Comparison of ENCODE assay signal across 31 cellular contexts in genomic region chr12:93081810-93082165, GRCh38.
DNase-seq lines count a peak whose midpoint lies in the region; ATAC-seq, FAIRE-seq and TF ChIP-seq lines count a peak whose summit lies in the region.
"Had no signal": no experiment of that assay in that cellular context is flagged by ENCODE, and none has a peak within 500 bp of the region (broad histone marks: within the 10 kb centered on the region; RNA-seq: fewer than 3 reads in every experiment).

No MANE protein-coding gene starts in this region.

- POLR2A ChIA-PET in WTC11 (lab: Charles Lee), result no interaction called here

- no peak for ATAC-seq in Right ventricle myocardium superior (ENCODE audit: poor library complexity)
- no peak for ATAC-seq in WTC11
- ATAC-seq in HG03460 (IDR thresholded peaks at IDR 0.05; ENCODE audit: unreplicated experiment), result no peak
- ATAC-seq: activated CD4-positive, alpha-beta T cell treated with anti-CD3 and anti-CD28 coated beads for 36 hours; natural killer cell had no signal

- intact Hi-C loops in Right ventricle myocardium superior (cut with DNase I) (no loop called here), thyroid gland (cut with DNase I) (no loop called here)

- H3K4me1 ChIP-seq in cardiac muscle cell (ENCODE audit: low read depth) (peaks cover 9% of the 10 kb centered on the region), keratinocyte (ENCODE audit: control insufficient read depth, extremely low read depth, insufficient read depth, low read length) (peaks cover 10% of the 10 kb centered on the region), suprapubic skin (peaks cover 3% of the 10 kb centered on the region), thyroid gland (no peaks in the 10 kb centered on the region)
- H3K4me1 ChIP-seq: SJCRH30, uterus had no signal

- peaks cover 20% of the 10 kb centered on the region for H3K9me3 Mint-ChIP-seq in WTC11
- H3K9me3 Mint-ChIP-seq in nephron progenitor cell, result peaks cover 48% of the 10 kb centered on the region
- H3K9me3 Mint-ChIP-seq: natural killer cell had no signal

- TF ChIP-seq CTCF in cardiac muscle cell (IDR thresholded peaks at IDR 0.05; ENCODE audit: low read depth, low read length) (no peak), WTC11 (IDR thresholded peaks at IDR 0.05) (no peak), keratinocyte (optimal IDR thresholded peaks at IDR 0.05 in 1 of 3, IDR thresholded peaks at IDR 0.05 in 1 of 3, conservative IDR thresholded peaks at IDR 0.05 in 1 of 3; ENCODE audit: extremely low read depth in 1 of 3, insufficient read depth in 2 of 3, low read length in 3 of 3) (no peak), suprapubic skin (IDR thresholded peaks at IDR 0.05) (no peak), thyroid gland (IDR thresholded peaks at IDR 0.05) (no peak), nephron progenitor cell (IDR thresholded peaks at IDR 0.05) (no peak)

- H2AFZ ChIP-seq in keratinocyte (ENCODE audit: control insufficient read depth, low read length), result peak overlapping the region; percentile 23

- H3K4me1 Mint-ChIP-seq in WTC11 (peaks cover 52% of the 10 kb centered on the region), nephron progenitor cell (peaks cover 22% of the 10 kb centered on the region)
- H3K4me1 Mint-ChIP-seq: activated CD4-positive, alpha-beta T cell treated with anti-CD3 and anti-CD28 coated beads for 36 hours; activated naive CD4-positive, alpha-beta T cell treated with anti-CD3 and anti-CD28 coated beads, Interleukin-2, amount 50 U/mL, for 24 hours; natural killer cell had no signal

- CTCF ChIA-PET in WTC11 (lab: Charles Lee), result interaction anchor here (0.9 kb wide), 1 partner anchor 1020 kb away, joined by 3 read pairs; no protein-coding TSS in a partner anchor

- no peak overlapping the region for H3K4me2 ChIP-seq in keratinocyte (ENCODE audit: control insufficient read depth, extremely low read depth, insufficient read depth, low read depth, low read length)

- DNase-seq in cardiac muscle cell (ENCODE audit: low read depth in 1 of 2, low spot score in 1 of 2) (no peak), Right ventricle myocardium superior (no peak), WTC11 (ENCODE audit: low spot score) (no peak), keratinocyte (ENCODE audit: low read depth, low spot score) (no peak), suprapubic skin (ENCODE audit: low spot score in 2 of 2) (no peak), thyroid gland (no peak), nephron progenitor cell (no peak)
- DNase-seq: 8988T; activated CD4-positive, alpha-beta T cell treated with anti-CD3 and anti-CD28 coated beads for 36 hours; amniotic stem cell; brain microvascular endothelial cell; C1 segment of cervical spinal cord; Calu3; DMS79; GDM1; glutamatergic neuron; Kasumi-1; natural killer cell; NCI-H1436 treated with DMSO at 0.1 percent for 48 hours; NCI-H748 treated with DMSO at 0.1 percent for 48 hours; SJCRH30; stimulated activated naive CD4-positive, alpha-beta T cell treated with Interleukin-2 at 50 U/mL for 16 hours; T-helper 9 cell; uterus had no signal

- no peaks in the 10 kb centered on the region for H3K36me3 ChIP-seq in cardiac muscle cell
- H3K36me3 ChIP-seq in keratinocyte (ENCODE audit: control insufficient read depth in 2 of 2, extremely low read depth in 1 of 2, insufficient read depth in 2 of 2, low read length in 2 of 2), result no peaks in the 10 kb centered on the region
- H3K36me3 ChIP-seq in suprapubic skin, result no peaks in the 10 kb centered on the region
- no peaks in the 10 kb centered on the region for H3K36me3 ChIP-seq in thyroid gland
- H3K36me3 ChIP-seq: brain microvascular endothelial cell, SJCRH30, uterus had no signal

- no peaks in the 10 kb centered on the region for H3K9me1 ChIP-seq in keratinocyte (ENCODE audit: control insufficient read depth, extremely low read depth, insufficient read depth, low read length)

- H3K4me3 ChIP-seq in cardiac muscle cell, result no peak overlapping the region
- no peak overlapping the region for H3K4me3 ChIP-seq in keratinocyte (ENCODE audit: control insufficient read depth in 2 of 3, extremely low read depth in 1 of 3, insufficient read depth in 2 of 3, low read depth in 1 of 3, low read length in 3 of 3)
- H3K4me3 ChIP-seq in suprapubic skin, result no peak overlapping the region
- no peak overlapping the region for H3K4me3 ChIP-seq in thyroid gland (replicated peaks in 1 of 3)
- H3K4me3 ChIP-seq: SJCRH30, skin epidermis, uterus had no signal

- no peaks in the 10 kb centered on the region for H4K20me1 ChIP-seq in keratinocyte (ENCODE audit: control insufficient read depth, extremely low read depth, insufficient read depth, low read length)

- H3K36me3 Mint-ChIP-seq in WTC11 (peaks cover 17% of the 10 kb centered on the region), nephron progenitor cell (ENCODE audit: low read depth) (peaks cover 19% of the 10 kb centered on the region)
- H3K36me3 Mint-ChIP-seq: activated naive CD4-positive, alpha-beta T cell treated with anti-CD3 and anti-CD28 coated beads, Interleukin-2, amount 50 U/mL, for 24 hours; natural killer cell had no signal

- 68% methylated on average over 4 of the region's 4 CpGs for WGBS in suprapubic skin
- 93 to 95% methylated on average over 4 of the region's 4 CpGs for WGBS in thyroid gland, 2 donors

- no peaks in the 10 kb centered on the region for H3K9me3 ChIP-seq in cardiac muscle cell (ENCODE audit: low read depth)
- no peaks in the 10 kb centered on the region for H3K9me3 ChIP-seq in keratinocyte (ENCODE audit: control insufficient read depth, low read depth, low read length)
- H3K9me3 ChIP-seq in suprapubic skin, result no peaks in the 10 kb centered on the region
- no peaks in the 10 kb centered on the region for H3K9me3 ChIP-seq in thyroid gland
- H3K9me3 ChIP-seq: SJCRH30, uterus had no signal

- no peaks in the 10 kb centered on the region for H3K27me3 ChIP-seq in cardiac muscle cell
- H3K27me3 ChIP-seq in keratinocyte (ENCODE audit: control insufficient read depth, extremely low read depth, insufficient read depth, low read length), result no peaks in the 10 kb centered on the region
- no peaks in the 10 kb centered on the region for H3K27me3 ChIP-seq in suprapubic skin
- H3K27me3 ChIP-seq in thyroid gland, result no peaks in the 10 kb centered on the region
- H3K27me3 ChIP-seq: brain microvascular endothelial cell, SJCRH30, uterus had no signal

- no peak overlapping the region for H3K9ac ChIP-seq in keratinocyte (ENCODE audit: control insufficient read depth, extremely low read depth, insufficient read depth, low read length)

- H3K27ac ChIP-seq in cardiac muscle cell (peak overlapping the region; percentile 24), keratinocyte (ENCODE audit: control insufficient read depth, insufficient read depth, low read length) (no peak overlapping the region), suprapubic skin (peak overlapping the region; percentile 51), thyroid gland (no peak overlapping the region)
- H3K27ac ChIP-seq: SJCRH30, uterus had no signal

- TF ChIP-seq POLR2A in suprapubic skin (IDR thresholded peaks at IDR 0.05) (no peak), thyroid gland (IDR thresholded peaks at IDR 0.05) (no peak)

- H3K27me3 Mint-ChIP-seq in WTC11 (ENCODE audit: low read depth) (peaks cover 11% of the 10 kb centered on the region), nephron progenitor cell (ENCODE audit: low read depth, poor library complexity) (no peaks in the 10 kb centered on the region)
- H3K27me3 Mint-ChIP-seq: activated CD4-positive, alpha-beta T cell treated with anti-CD3 and anti-CD28 coated beads for 36 hours had no signal

- H3K27ac Mint-ChIP-seq in WTC11 (0 out of 2 replicates have a peak overlapping the region, but pooled peaks have one; percentile 19), nephron progenitor cell (no peak overlapping the region)
- H3K27ac Mint-ChIP-seq: activated CD4-positive, alpha-beta T cell treated with anti-CD3 and anti-CD28 coated beads for 36 hours; activated naive CD4-positive, alpha-beta T cell treated with anti-CD3 and anti-CD28 coated beads, Interleukin-2, amount 50 U/mL, for 24 hours; activated T-helper 2 cell treated with anti-CD3 and anti-CD28 coated beads, Interferon-gamma antibody, Interleukin-2, Interleukin-4, amounts not matched to agents 10 μg/mL and 5 μg/mL and 100 μg/mL, durations not matched to agents 14 hours and 24 hours and 36 hours; natural killer cell had no signal

- H3K4me3 Mint-ChIP-seq in WTC11 (no peak overlapping the region), nephron progenitor cell (no peak overlapping the region)
- H3K4me3 Mint-ChIP-seq: activated CD4-positive, alpha-beta T cell treated with anti-CD3 and anti-CD28 coated beads for 36 hours; activated naive CD4-positive, alpha-beta T cell treated with anti-CD3 and anti-CD28 coated beads, Interleukin-2, amount 50 U/mL, for 24 hours; natural killer cell had no signal

- dilution Hi-C loops in keratinocyte (cut with MboI; ENCODE audit: extremely low pct_ligation_motif_present, low sequenced_read_pairs), result no loop called here

- no peak for TF ChIP-seq EP300 in suprapubic skin (IDR thresholded peaks at IDR 0.05)

- FAIRE-seq in keratinocyte (lab: Jason Lieb, UNC), result no peak
- FAIRE-seq: colon, islet of Langerhans, RCC 7860 had no signal

- no peaks in the 10 kb centered on the region for H3K79me2 ChIP-seq in keratinocyte (ENCODE audit: control insufficient read depth, insufficient read depth, low read length)

Comparison
In these comparisons a context has a peak if more than half of its experiments do, and no peak if none do; other contexts are left out.
1. H3K27ac ChIP-seq: peak in cardiac muscle cell (single experiment) and suprapubic skin (single experiment); none in keratinocyte (single experiment) and thyroid gland (0 of 3).